In the genomic region with DNA sequence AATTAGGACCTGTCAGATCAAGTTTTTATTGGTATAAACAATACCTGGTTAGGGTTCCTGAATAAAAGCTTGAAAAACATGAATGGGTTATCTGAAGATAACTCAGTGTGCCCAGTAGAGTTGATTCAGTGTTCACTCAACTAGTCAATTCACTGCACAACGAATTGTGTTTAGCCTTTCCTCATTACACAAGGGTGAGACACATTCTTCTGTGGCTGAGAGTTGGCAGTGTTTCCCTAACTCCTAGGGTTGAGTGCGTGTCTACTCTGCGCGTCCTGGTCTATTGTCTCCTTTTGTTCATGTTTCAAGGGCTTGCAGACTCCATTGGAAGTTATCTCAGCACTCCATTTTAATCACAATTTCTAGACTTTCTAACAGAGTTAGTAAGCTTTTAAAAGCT, we compare ENCODE assay signal across 16 cellular contexts. TPM values are rescaled to one million over a fixed set of nuclear protein-coding genes. Genes with fewer than 3 reads are reported as not detected.
A peak's percentile ranks its signal among the peaks of the same experiment; 100 is the strongest.
DNase-seq lines count a peak whose midpoint lies in the region; ATAC-seq and TF ChIP-seq lines count a peak whose summit lies in the region.
"Had no signal": no experiment of that assay in that cellular context is flagged by ENCODE, and none has a peak within 500 bp of the region (broad histone marks: within the 10 kb centered on the region; RNA-seq: fewer than 3 reads in every experiment).

No MANE protein-coding gene starts in this region.

- DNase-seq in GM04504 (ENCODE audit: low read depth) (peak; percentile 85), RPMI7951 (ENCODE audit: low read depth) (peak; percentile 67), fibroblast of mammary gland (ENCODE audit: low read depth) (peak; percentile 61), middle frontal gyrus (ENCODE audit: extremely low spot score, low spot score) (no peak), SKM-1 (lab: John Stamatoyannopoulos, UW; ENCODE audit: unreplicated experiment) (no peak)
- DNase-seq: activated CD4-positive, alpha-beta memory T cell treated with anti-CD3 and anti-CD28 coated beads, Interleukin-2, amount 10 ng/mL, durations not matched to agents 7 days and 5 days; aorta; CD4-positive, alpha-beta T cell; dorsolateral prefrontal cortex; mucosa of descending colon; posterior cingulate gyrus; stimulated activated CD4-positive, alpha-beta T cell treated with anti-CD3 and anti-CD28 coated beads, Interleukin-15, amount 100 ng/mL, for 24 hours had no signal

- no peaks in the 10 kb centered on the region for H3K27me3 ChIP-seq in skeletal muscle satellite cell (ENCODE audit: control insufficient read depth, insufficient read depth, low read length)
- H3K27me3 ChIP-seq: dorsolateral prefrontal cortex, gastroesophageal sphincter had no signal

- H3K9ac ChIP-seq in skeletal muscle satellite cell (ENCODE audit: low read depth, low read length), result peak overlapping the region; percentile 66

- H3K36me3 ChIP-seq in skeletal muscle satellite cell (ENCODE audit: insufficient read depth, low read length), result no peaks in the 10 kb centered on the region
- H3K36me3 ChIP-seq: gastroesophageal sphincter had no signal

- H3K4me1 ChIP-seq in skeletal muscle satellite cell (ENCODE audit: control insufficient read depth, insufficient read depth, low read length), result peaks cover 18% of the 10 kb centered on the region
- H3K4me1 ChIP-seq: gastroesophageal sphincter had no signal

- no peak for TF ChIP-seq CTCF in fibroblast of mammary gland (conservative IDR thresholded peaks at IDR 0.05; ENCODE audit: control insufficient read depth, insufficient read depth, low read depth, low read length)

- no peaks in the 10 kb centered on the region for H3K9me3 ChIP-seq in skeletal muscle satellite cell (replicated peaks; ENCODE audit: low read length)
- H3K9me3 ChIP-seq: gastroesophageal sphincter, mucosa of descending colon had no signal

- H3K4me2 ChIP-seq in skeletal muscle satellite cell (ENCODE audit: low read length), result no peak overlapping the region

- H3K4me3 ChIP-seq in fibroblast of mammary gland (ENCODE audit: control insufficient read depth, low read depth, low read length) (no peak overlapping the region), skeletal muscle satellite cell (ENCODE audit: low read length) (no peak overlapping the region)
- H3K4me3 ChIP-seq: dorsolateral prefrontal cortex, gastroesophageal sphincter, mucosa of descending colon had no signal

- no peak for ATAC-seq in HG03039 (IDR thresholded peaks at IDR 0.05; ENCODE audit: unreplicated experiment)
- ATAC-seq: gastroesophageal sphincter, mucosa of descending colon had no signal

RNA-seq across cellular contexts. Expression of a gene that starts 32.8 kb away (rescaled TPM):
- total RNA-seq in RPMI7951 (2014; rRNA removed; shearing (Covaris generic)), result 0.10 TPM in 1 of 2 replicates, not detected in the other
- total RNA-seq in skeletal muscle satellite cell (2012; rRNA removed), result 0.87 TPM in 1 of 2 replicates, not detected in the other
- total RNA-seq: activated T-helper 1 cell treated with anti-CD3 and anti-CD28 coated beads, Interleukin-12 subunit alpha, Interleukin-12 subunit beta, Interleukin-2, Interleukin-4 antibody, amounts not matched to agents 30 ng/mL and 10 ng/mL and 1 ng/mL, durations not matched to agents 14 hours and 24 hours and 36 hours had no signal

Comparison
In these comparisons a context has a peak if more than half of its experiments do, and no peak if none do; other contexts are left out.
1. DNase-seq: peak in GM04504 (single experiment), RPMI7951 (single experiment) and fibroblast of mammary gland (single experiment); none in middle frontal gyrus (single experiment) and SKM-1 (single experiment).